Comparison of ENCODE assay signal across 8 cellular contexts in the genomic region with DNA sequence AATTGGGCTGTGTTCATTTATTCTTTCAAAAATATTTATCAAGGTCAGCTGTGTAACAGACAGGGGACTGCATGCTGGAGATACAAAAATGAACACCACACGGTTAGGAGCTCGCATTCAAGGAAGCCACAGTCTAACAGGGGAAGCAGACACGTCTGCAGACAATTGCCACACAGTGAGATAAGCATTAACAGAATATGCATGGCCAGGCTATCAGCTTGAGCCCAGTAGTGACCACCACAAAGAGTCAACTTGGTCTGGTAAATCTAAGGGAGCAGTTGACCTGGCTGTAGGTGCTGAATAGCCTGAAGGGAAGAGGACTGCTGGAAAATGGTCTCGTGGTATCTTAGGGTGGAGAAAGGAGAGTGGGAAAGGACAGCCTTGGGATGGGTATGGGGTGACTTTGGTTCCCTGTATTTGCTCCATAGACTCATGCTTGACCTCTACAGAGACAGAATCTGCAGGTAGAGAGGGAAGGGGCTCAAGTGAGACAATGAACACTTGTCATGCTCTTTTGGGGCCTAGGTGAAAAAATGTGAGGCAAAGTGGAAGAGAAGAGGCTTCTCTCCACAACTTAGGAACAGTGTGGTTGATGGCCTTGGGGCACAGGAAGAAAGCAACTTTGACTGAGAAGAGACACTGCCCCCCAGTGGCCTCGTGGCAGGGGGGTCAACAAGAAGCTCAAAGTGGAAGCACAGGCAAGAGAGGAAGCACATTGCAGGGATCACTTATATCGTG. TPM values are rescaled to one million over a fixed set of nuclear protein-coding genes. Genes with fewer than 3 reads are reported as not detected.
DNase-seq lines count a peak whose midpoint lies in the region; ATAC-seq and TF ChIP-seq lines count a peak whose summit lies in the region.

No MANE protein-coding gene starts in this region.

- no peaks in the 10 kb centered on the region for H3K79me2 ChIP-seq in OCI-LY7 (ENCODE audit: insufficient read depth, low read depth, low read length)

- no peak overlapping the region for H3K4me3 ChIP-seq in Jurkat, Clone E6-1 (ENCODE audit: low read length)
- no peak overlapping the region for H3K4me3 ChIP-seq in OCI-LY7 (ENCODE audit: low read depth, low read length, poor library complexity, severe bottlenecking)
- H3K4me3 ChIP-seq in stomach = no peak overlapping the region

- H3K27me3 Mint-ChIP-seq in nephron (ENCODE audit: low read depth) = peaks cover 6% of the 10 kb centered on the region

- H3K9me3 ChIP-seq in OCI-LY7 (ENCODE audit: low read length) (no peaks in the 10 kb centered on the region), stomach (no peaks in the 10 kb centered on the region)

- ATAC-seq in GM19324 (IDR thresholded peaks at IDR 0.05; ENCODE audit: low FRiP score, unreplicated experiment) = peak; percentile 47
- ATAC-seq in esophagus mucosa = peak; percentile 59

- peak overlapping the region; percentile 62; the same call in 1 of the 2 replicates for H2AFZ ChIP-seq in OCI-LY7 (ENCODE audit: low read length)

- TF ChIP-seq CTCF in OCI-LY7 (conservative IDR thresholded peaks at IDR 0.05; ENCODE audit: low read length) = peak; percentile 98
- TF ChIP-seq CTCF in nephron (IDR thresholded peaks at IDR 0.05; ENCODE audit: unreplicated experiment in 3 of 3) = peak; percentile 37 to 46 (median 38)
- TF ChIP-seq CTCF in stomach (IDR thresholded peaks at IDR 0.05) = peak in 5 of 7 experiments; percentile 56 to 61 (median 60)

- H3K9me2 ChIP-seq in OCI-LY7 (ENCODE audit: insufficient read depth, low read length) = no peaks in the 10 kb centered on the region

- peaks cover 15% of the 10 kb centered on the region for H3K4me1 Mint-ChIP-seq in nephron

- H3K4me1 ChIP-seq in OCI-LY7 (ENCODE audit: insufficient read depth, low read length, poor library complexity, severe bottlenecking) (peaks cover 31% of the 10 kb centered on the region), stomach (peaks cover 0 to 12% (median 6%) of the 10 kb centered on the region in 4 donors)

- no peak overlapping the region for H3K27ac Mint-ChIP-seq in nephron

- no peaks in the 10 kb centered on the region for H3K36me3 Mint-ChIP-seq in nephron (ENCODE audit: low read depth)

- CTCF ChIA-PET in OCI-LY7 (lab: Charles Lee; ENCODE audit: unreplicated experiment) = interaction anchor here (0.6 to 8.1 kb wide), 7 partner anchors 100 to 193 kb away, joined by 3 to 189 read pairs (median 7); a partner anchor contains a TSS

- intact Hi-C loops in OCI-LY7 (cut with micrococcal nuclease; ENCODE audit: unreplicated experiment) = loop anchor here (1.0 to 10.0 kb wide), 4 partner anchors 105 to 695 kb away; no protein-coding TSS in a partner anchor
- intact Hi-C loops in stomach (cut with DNase I; ENCODE audit: low total_unique reads) = loop anchor here (10.0 kb wide), 1 partner anchor 697 kb away; no protein-coding TSS in a partner anchor

- TF ChIP-seq EP300 in stomach (IDR thresholded peaks at IDR 0.05) = no peak

- DNase-seq in Ammon's horn (ENCODE audit: low spot score) (peak; percentile 90), OCI-LY7 (ENCODE audit: low spot score) (peak; percentile 86), stomach (peak; percentile 70)
- DNase-seq in Jurkat, Clone E6-1 (ENCODE audit: low read depth, low spot score) = peak; percentile 54
- peak; percentile 79 for DNase-seq in activated CD8-positive, alpha-beta memory T cell treated with anti-CD3 and anti-CD28 coated beads, Interleukin-2, amount 50 U/mL, for 48 hours

- no TSS peak for BruUV-seq in OCI-LY7 (replicated peaks; lab: Mats Ljungman, UMichigan)

- H3K36me3 ChIP-seq in OCI-LY7 (ENCODE audit: insufficient read depth, low read length) (no peaks in the 10 kb centered on the region), stomach (no peaks in the 10 kb centered on the region)

- H3K9me3 Mint-ChIP-seq in nephron = no peaks in the 10 kb centered on the region

- peak overlapping the region; percentile 48 for H3K4me2 ChIP-seq in OCI-LY7 (ENCODE audit: low read length)

- no peak overlapping the region for H3K27ac ChIP-seq in OCI-LY7 (ENCODE audit: low read depth, low read length, poor library complexity, severe bottlenecking)
- no peak overlapping the region for H3K27ac ChIP-seq in stomach

- 47 to 57% (median 53%) methylated on average over 6 of the region's 6 CpGs for WGBS in stomach, 5 donors

- H3K4me3 Mint-ChIP-seq in nephron = no peak overlapping the region

- POLR2A ChIA-PET in OCI-LY7 (lab: Charles Lee) = interaction anchor here (0.6 to 3.8 kb wide), 15 partner anchors 71 to 266 kb away, joined by 3 to 26 read pairs (median 5); a partner anchor contains a TSS

- H3K27me3 ChIP-seq in stomach = no peaks in the 10 kb centered on the region

- H4K20me1 ChIP-seq in OCI-LY7 (ENCODE audit: insufficient read depth, low read length) = no peaks in the 10 kb centered on the region

- TF ChIP-seq POLR2A in stomach (IDR thresholded peaks at IDR 0.05) = no peak

RNA-seq across cellular contexts. Expression of a gene that starts 7.6 kb away (rescaled TPM):
- polyA plus RNA-seq in Jurkat, Clone E6-1 (2012; ENCODE audit: insufficient read depth, insufficient read length) = 19.0 TPM
- 2.2 and 4.1 TPM in 2 replicates for total RNA-seq in OCI-LY7 (2014; rRNA removed; shearing (Covaris generic))
- total RNA-seq in OCI-LY7 (2022) (6.3 and 7.0 TPM in 2 replicates), esophagus mucosa (11.5 TPM), stomach (10 to 100 TPM in 1 of 5 donors, 1 to 10 TPM in 3, under 1 TPM in 1; 0.45 to 48.5 (median 5.5) TPM)
- 10 to 100 TPM in 1 of 3 donors, 1 to 10 TPM in 2; 5.5 to 16.3 (median 6.5) TPM for polyA plus RNA-seq in stomach

RNA-seq across cellular contexts. Expression of a gene that starts 57.1 kb away (rescaled TPM):
- 167 TPM for polyA plus RNA-seq in Jurkat, Clone E6-1 (2012; ENCODE audit: insufficient read depth, insufficient read length)
- total RNA-seq in OCI-LY7 (2014; rRNA removed; shearing (Covaris generic)) = 217 and 276 TPM in 2 replicates
- total RNA-seq in OCI-LY7 (2022) (251 and 271 TPM in 2 replicates), esophagus mucosa (93.7 TPM), stomach (100 to 1,000 TPM in 2 of 5 donors, 10 to 100 TPM in 3; 29.0 to 196 (median 66.1) TPM)
- 10 to 100 TPM; 45.1 to 63.2 (median 45.7) TPM for polyA plus RNA-seq in stomach

Comparison
In these comparisons a context has a peak if more than half of its experiments do, and no peak if none do; other contexts are left out.
1. CTCF ChIP-seq: peak in every context shown above with its lines; median percentile 98 in OCI-LY7; 60 in stomach; 38 in nephron.